ENCODE assay signal across 11 cellular contexts in the genomic region with DNA sequence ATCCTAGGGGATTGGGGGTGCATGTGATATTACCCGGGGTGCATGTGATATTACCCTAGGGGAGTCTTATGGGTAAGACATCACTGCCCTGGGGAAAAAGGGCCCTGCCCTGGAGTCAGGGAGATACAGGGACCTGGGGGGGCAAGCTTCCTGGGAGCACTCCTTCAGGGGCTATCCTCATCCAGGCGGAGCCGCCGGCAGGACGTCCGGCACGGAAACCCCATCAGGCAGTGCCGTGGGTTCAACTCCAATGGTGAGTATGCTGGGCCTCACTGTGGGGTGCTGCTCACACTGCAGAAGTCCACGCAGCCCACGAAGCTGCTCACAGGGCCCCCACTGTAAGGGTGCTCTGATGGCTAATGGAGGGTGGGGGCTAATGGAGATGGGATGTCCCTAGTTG. TPM values are rescaled to one million over a fixed set of nuclear protein-coding genes. Genes with fewer than 3 reads are reported as not detected.
"Had no signal": no experiment of that assay in that cellular context is flagged by ENCODE, and none has a peak within 500 bp of the region (broad histone marks: within the 10 kb centered on the region; RNA-seq: fewer than 3 reads in every experiment).

No MANE protein-coding gene starts in this region.

- ATAC-seq: HCT116 had no signal

- H3K9me3 ChIP-seq: HAP-1 had no signal

- H2AFZ ChIP-seq: GM23248 had no signal

- H3K9ac ChIP-seq: GM23248 had no signal

- H3K27me3 Mint-ChIP-seq: IgD-negative memory B cell had no signal

- FAIRE-seq: HTR-8/SVneo had no signal

- H3K4me3 ChIP-seq: GM23248, HAP-1 had no signal

- H3K36me3 Mint-ChIP-seq: IgD-negative memory B cell had no signal

- H3K9me3 Mint-ChIP-seq: HFFc6, IgD-negative memory B cell had no signal

- DNase-seq: GM23248, GOT3, H7, HFFc6, KBM-7 had no signal

- H3K27ac ChIP-seq: GM23248 had no signal

- H3K4me1 Mint-ChIP-seq: IgD-negative memory B cell had no signal

- H3K4me3 Mint-ChIP-seq: HFFc6, IgD-negative memory B cell had no signal

- H3K36me3 ChIP-seq: HAP-1 had no signal

- H3K4me1 ChIP-seq: HAP-1 had no signal

- H3K27ac Mint-ChIP-seq: HFFc6, IgD-negative memory B cell had no signal

RNA-seq across cellular contexts. Expression of gene GNAT1, which starts 5.3 kb away (rescaled TPM):
- total RNA-seq: GM23248, H4, H7, HFFc6 had no signal
- polyA plus RNA-seq: GM23248, IgD-negative memory B cell had no signal

RNA-seq across cellular contexts. Expression of gene SLC38A3, which starts 19.0 kb away (rescaled TPM):
- total RNA-seq: GM23248, H4, HT-29 had no signal
- polyA plus RNA-seq: IgD-negative memory B cell had no signal

RNA-seq across cellular contexts. Expression of gene SEMA3F, which starts 31.0 kb away (rescaled TPM):
- polyA plus RNA-seq: IgD-negative memory B cell had no signal
